Comparison of ENCODE assay signal across 8 cellular contexts in genomic region chr15:72116680-72117447, GRCh38. TPM values are rescaled to one million over a fixed set of nuclear protein-coding genes. Genes with fewer than 3 reads are reported as not detected.
A peak's percentile ranks its signal among the peaks of the same experiment; 100 is the strongest.
DNase-seq lines count a peak whose midpoint lies in the region; ATAC-seq and TF ChIP-seq lines count a peak whose summit lies in the region.

No MANE protein-coding gene starts in this region.

- peak overlapping the region; percentile 99 for H3K27ac Mint-ChIP-seq in chondrocyte (ENCODE audit: unreplicated experiment)
- peak overlapping the region; percentile 97 for H3K27ac Mint-ChIP-seq in stimulated activated effector memory CD8-positive, alpha-beta T cell treated with anti-CD3 and anti-CD28 coated beads, Interleukin-12 subunit alpha, Interleukin-12 subunit beta, amount 100 ng/mL, for 72 hours

- TF ChIP-seq CTCF in chondrocyte (IDR thresholded peaks at IDR 0.05), result no peak

- no peaks in the 10 kb centered on the region for H3K27me3 ChIP-seq in H7 (ENCODE audit: control insufficient read depth, insufficient read depth, low read length)

- ATAC-seq in stimulated activated effector memory CD8-positive, alpha-beta T cell treated with anti-CD3 and anti-CD28 coated beads, Interleukin-12 subunit alpha, Interleukin-12 subunit beta, amount 100 ng/mL, for 72 hours, result peak; percentile 2

- H3K4me3 ChIP-seq in H7 (ENCODE audit: insufficient read depth, low read depth, low read length), result peak overlapping the region; percentile 84

- H3K4me3 Mint-ChIP-seq in chondrocyte (ENCODE audit: unreplicated experiment), result peak overlapping the region; percentile 96
- H3K4me3 Mint-ChIP-seq in stimulated activated effector memory CD8-positive, alpha-beta T cell treated with anti-CD3 and anti-CD28 coated beads, Interleukin-12 subunit alpha, Interleukin-12 subunit beta, amount 100 ng/mL, for 72 hours, result peak overlapping the region; percentile 92

- DNase-seq in Daoy (ENCODE audit: low read depth) (peak; percentile 25), H7 (no peak), RPMI7951 (ENCODE audit: low read depth) (peak; percentile 11), chondrocyte (ENCODE audit: low spot score) (no peak), left kidney (ENCODE audit: low read depth, low spot score) (peak; percentile 65), NCI-H2029 (lab: John Stamatoyannopoulos, UW) (no peak)
- no peak for DNase-seq in stimulated activated effector memory CD8-positive, alpha-beta T cell treated with anti-CD3 and anti-CD28 coated beads, Interleukin-12 subunit alpha, Interleukin-12 subunit beta, amount 100 ng/mL, for 72 hours (ENCODE audit: low spot score in 2 of 2)
- no peak for DNase-seq in activated CD4-positive, CD25-positive, alpha-beta regulatory T cell (lab: John Stamatoyannopoulos, UW)

- H3K27me3 Mint-ChIP-seq in chondrocyte (ENCODE audit: low read depth), result no peaks in the 10 kb centered on the region

- peaks cover 46% of the 10 kb centered on the region for H3K4me1 Mint-ChIP-seq in chondrocyte (ENCODE audit: low read depth)
- peaks cover 39% of the 10 kb centered on the region for H3K4me1 Mint-ChIP-seq in stimulated activated effector memory CD8-positive, alpha-beta T cell treated with anti-CD3 and anti-CD28 coated beads, Interleukin-12 subunit alpha, Interleukin-12 subunit beta, amount 100 ng/mL, for 72 hours

- no peaks in the 10 kb centered on the region for H3K36me3 Mint-ChIP-seq in chondrocyte (ENCODE audit: low read depth)
- H3K36me3 Mint-ChIP-seq in stimulated activated effector memory CD8-positive, alpha-beta T cell treated with anti-CD3 and anti-CD28 coated beads, Interleukin-12 subunit alpha, Interleukin-12 subunit beta, amount 100 ng/mL, for 72 hours, result no peaks in the 10 kb centered on the region

- H3K36me3 ChIP-seq in H7 (replicated peaks; ENCODE audit: control insufficient read depth, insufficient read depth, low read length), result no peaks in the 10 kb centered on the region

- H3K9me3 Mint-ChIP-seq in chondrocyte (ENCODE audit: low read depth), result no peaks in the 10 kb centered on the region
- H3K9me3 Mint-ChIP-seq in stimulated activated effector memory CD8-positive, alpha-beta T cell treated with anti-CD3 and anti-CD28 coated beads, Interleukin-12 subunit alpha, Interleukin-12 subunit beta, amount 100 ng/mL, for 72 hours, result no peaks in the 10 kb centered on the region

RNA-seq across cellular contexts. Expression of gene MYO9A, which starts 1.1 kb away (rescaled TPM):
- total RNA-seq in Daoy (2014; rRNA removed; shearing (Covaris generic)), result 6.7 and 14.0 TPM in 2 replicates
- total RNA-seq in H7 (2014; rRNA removed; shearing (Covaris generic)), result 7.8 and 12.6 TPM in 2 replicates
- 18.4 and 21.4 TPM in 2 replicates for total RNA-seq in RPMI7951 (2014; rRNA removed; shearing (Covaris generic))
- 41.8 to 46.0 TPM (median 42.0 TPM) in 3 replicates for total RNA-seq in chondrocyte

RNA-seq across cellular contexts. Expression of gene SENP8, which starts 1.3 kb away (rescaled TPM):
- total RNA-seq in Daoy (2014; rRNA removed; shearing (Covaris generic)), result 0.24 and 1.7 TPM in 2 replicates
- 2.7 and 4.8 TPM in 2 replicates for total RNA-seq in H7 (2014; rRNA removed; shearing (Covaris generic))
- total RNA-seq in RPMI7951 (2014; rRNA removed; shearing (Covaris generic)), result 2.6 and 3.3 TPM in 2 replicates
- 2.9 to 4.0 TPM (median 3.0 TPM) in 3 replicates for total RNA-seq in chondrocyte

Comparison
In these comparisons a context has a peak if more than half of its experiments do, and no peak if none do; other contexts are left out.
1. DNase-seq: peak in Daoy (single experiment), RPMI7951 (single experiment) and left kidney (single experiment); none in H7 (single experiment), chondrocyte (single experiment), stimulated activated effector memory CD8-positive, alpha-beta T cell treated with anti-CD3 and anti-CD28 coated beads, Interleukin-12 subunit alpha, Interleukin-12 subunit beta, amount 100 ng/mL, for 72 hours (0 of 2), NCI-H2029 (single experiment) and activated CD4-positive, CD25-positive, alpha-beta regulatory T cell (0 of 4).